8 cellular contexts compared by ENCODE assay signal in the genomic region with DNA sequence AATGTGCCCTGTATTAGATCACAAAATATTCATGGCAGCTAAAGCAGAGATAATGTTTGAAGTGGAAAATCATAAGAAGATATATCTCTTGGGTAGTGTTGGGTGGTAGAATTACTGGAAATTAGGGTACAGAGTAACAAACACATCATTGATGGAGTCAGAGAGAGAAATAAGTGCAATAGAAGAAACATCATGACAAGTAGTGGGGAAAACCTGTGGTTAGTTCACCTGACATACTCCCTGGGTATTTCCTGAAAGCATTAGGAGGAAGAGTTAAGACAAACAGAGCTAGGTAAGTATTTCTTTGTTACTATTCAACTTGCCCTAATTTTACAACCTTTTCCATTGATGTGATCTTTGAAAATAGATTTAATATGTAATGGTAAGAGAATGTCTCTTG.
"Had no signal": no experiment of that assay in that cellular context is flagged by ENCODE, and none has a peak within 500 bp of the region (broad histone marks: within the 10 kb centered on the region; RNA-seq: fewer than 3 reads in every experiment).

No MANE protein-coding gene starts in this region.

- ATAC-seq: GM12878 had no signal

- DNase-seq: GDM1, GF-D8 had no signal

- FAIRE-seq: G401.6, GM12878, GM12891, GM12892, GM18507, GM19239 had no signal

- H3K4me3 ChIP-seq: GM12878 had no signal
